13 cellular contexts compared by ENCODE assay signal in genomic region chr16:57132470-57132869, GRCh38. TPM values are rescaled to one million over a fixed set of nuclear protein-coding genes. Genes with fewer than 3 reads are reported as not detected.
DNase-seq lines count a peak whose midpoint lies in the region; ATAC-seq and TF ChIP-seq lines count a peak whose summit lies in the region.
"Had no signal": no experiment of that assay in that cellular context is flagged by ENCODE, and none has a peak within 500 bp of the region (broad histone marks: within the 10 kb centered on the region; RNA-seq: fewer than 3 reads in every experiment).

No MANE protein-coding gene starts in this region.

- H3K27ac Mint-ChIP-seq in stimulated activated naive CD8-positive, alpha-beta T cell treated with anti-CD3 and anti-CD28 coated beads, Interleukin-15, Interleukin-2, amounts not matched to agents 100 ng/mL and 50 ng/mL, for 24 hours = peak overlapping the region; percentile 91
- peak overlapping the region; percentile 49 for H3K27ac Mint-ChIP-seq in activated CD4-positive, alpha-beta memory T cell treated with anti-CD3 and anti-CD28 coated beads, Interleukin-2, amount 10 ng/mL, durations not matched to agents 7 days and 5 days

- H3K36me3 Mint-ChIP-seq in stimulated activated naive CD8-positive, alpha-beta T cell treated with anti-CD3 and anti-CD28 coated beads, Interleukin-15, Interleukin-2, amounts not matched to agents 100 ng/mL and 50 ng/mL, for 24 hours (ENCODE audit: low read depth) = no peaks in the 10 kb centered on the region
- no peaks in the 10 kb centered on the region for H3K36me3 Mint-ChIP-seq in activated CD4-positive, alpha-beta memory T cell treated with anti-CD3 and anti-CD28 coated beads, Interleukin-2, amount 10 ng/mL, durations not matched to agents 7 days and 5 days (ENCODE audit: low read depth)

- peaks cover 8% of the 10 kb centered on the region for H3K36me3 ChIP-seq in upper lobe of right lung
- H3K36me3 ChIP-seq in left ventricle myocardium inferior = no peaks in the 10 kb centered on the region

- H3K27ac ChIP-seq in upper lobe of right lung (no peak overlapping the region), left ventricle myocardium inferior (replicated peaks) (no peak overlapping the region)
- H3K27ac ChIP-seq: C4-2B had no signal

- intact Hi-C loops in left colon (cut with DNase I, micrococcal nuclease) (no loop called here), upper lobe of right lung (cut with DNase I) (no loop called here), left ventricle myocardium inferior (cut with micrococcal nuclease) (no loop called here)

- H3K4me3 Mint-ChIP-seq in stimulated activated naive CD8-positive, alpha-beta T cell treated with anti-CD3 and anti-CD28 coated beads, Interleukin-15, Interleukin-2, amounts not matched to agents 100 ng/mL and 50 ng/mL, for 24 hours = no peak overlapping the region
- no peak overlapping the region for H3K4me3 Mint-ChIP-seq in activated CD4-positive, alpha-beta memory T cell treated with anti-CD3 and anti-CD28 coated beads, Interleukin-2, amount 10 ng/mL, durations not matched to agents 7 days and 5 days

- H3K9me3 Mint-ChIP-seq in stimulated activated naive CD8-positive, alpha-beta T cell treated with anti-CD3 and anti-CD28 coated beads, Interleukin-15, Interleukin-2, amounts not matched to agents 100 ng/mL and 50 ng/mL, for 24 hours = no peaks in the 10 kb centered on the region
- H3K9me3 Mint-ChIP-seq in activated CD4-positive, alpha-beta memory T cell treated with anti-CD3 and anti-CD28 coated beads, Interleukin-2, amount 10 ng/mL, durations not matched to agents 7 days and 5 days = no peaks in the 10 kb centered on the region

- no peak for ATAC-seq in stimulated activated naive CD8-positive, alpha-beta T cell treated with anti-CD3 and anti-CD28 coated beads, Interleukin-15, Interleukin-2, amounts not matched to agents 100 U/mL and 50 U/mL, for 24 hours
- ATAC-seq in left colon = peak; percentile 82
- ATAC-seq in upper lobe of right lung = peak; percentile 24
- no peak for ATAC-seq in HG02884 (IDR thresholded peaks at IDR 0.05; ENCODE audit: unreplicated experiment)

- no peak overlapping the region for H3K4me3 ChIP-seq in upper lobe of right lung
- no peak overlapping the region for H3K4me3 ChIP-seq in left ventricle myocardium inferior
- H3K4me3 ChIP-seq: lung had no signal

- no peak for TF ChIP-seq CTCF in upper lobe of right lung (IDR thresholded peaks at IDR 0.05)
- TF ChIP-seq CTCF in left ventricle myocardium inferior (IDR thresholded peaks at IDR 0.05; ENCODE audit: borderline replicate concordance) = no peak

- DNase-seq in stimulated activated naive CD8-positive, alpha-beta T cell treated with anti-CD3 and anti-CD28 coated beads, Interleukin-15, Interleukin-2, amounts not matched to agents 100 U/mL and 50 U/mL, for 24 hours = no peak
- no peak for DNase-seq in activated CD4-positive, alpha-beta memory T cell treated with anti-CD3 and anti-CD28 coated beads, Interleukin-2, amount 10 ng/mL, durations not matched to agents 7 days and 5 days
- DNase-seq in left colon = peak; percentile 89 to 96
- DNase-seq in upper lobe of right lung = no peak
- no peak for DNase-seq in RKO (ENCODE audit: low spot score)
- no peak for DNase-seq in left ventricle myocardium inferior
- DNase-seq: head of caudate nucleus; NCI-H2227 treated with DMSO at 0.1 percent for 48 hours; stimulated activated CD4-positive, alpha-beta T cell treated with anti-CD3 and anti-CD28 coated beads, Interleukin-2, amount 100 ng/mL, for 48 hours had no signal

- POLR2A ChIA-PET in activated CD4-positive, alpha-beta memory T cell treated with anti-CD3 and anti-CD28 coated beads, Interleukin-2, amount 10 ng/mL, durations not matched to agents 7 days and 5 days (lab: Charles Lee) = interaction anchor here (0.5 kb wide), 1 partner anchor 28 kb away, joined by 3 read pairs; no protein-coding TSS in a partner anchor

- H3K4me1 ChIP-seq in upper lobe of right lung (peaks cover 2% of the 10 kb centered on the region), left ventricle myocardium inferior (peaks cover 5% of the 10 kb centered on the region)

- peaks cover 86% of the 10 kb centered on the region for H3K4me1 Mint-ChIP-seq in stimulated activated naive CD8-positive, alpha-beta T cell treated with anti-CD3 and anti-CD28 coated beads, Interleukin-15, Interleukin-2, amounts not matched to agents 100 ng/mL and 50 ng/mL, for 24 hours (ENCODE audit: low read depth)
- H3K4me1 Mint-ChIP-seq in activated CD4-positive, alpha-beta memory T cell treated with anti-CD3 and anti-CD28 coated beads, Interleukin-2, amount 10 ng/mL, durations not matched to agents 7 days and 5 days = peaks cover 75% of the 10 kb centered on the region

- no peaks in the 10 kb centered on the region for H3K27me3 Mint-ChIP-seq in stimulated activated naive CD8-positive, alpha-beta T cell treated with anti-CD3 and anti-CD28 coated beads, Interleukin-15, Interleukin-2, amounts not matched to agents 100 ng/mL and 50 ng/mL, for 24 hours
- H3K27me3 Mint-ChIP-seq in activated CD4-positive, alpha-beta memory T cell treated with anti-CD3 and anti-CD28 coated beads, Interleukin-2, amount 10 ng/mL, durations not matched to agents 7 days and 5 days = no peaks in the 10 kb centered on the region

- H3K9me3 ChIP-seq in upper lobe of right lung (no peaks in the 10 kb centered on the region), left ventricle myocardium inferior (replicated peaks) (no peaks in the 10 kb centered on the region)

- CTCF ChIA-PET in activated CD4-positive, alpha-beta memory T cell treated with anti-CD3 and anti-CD28 coated beads, Interleukin-2, amount 10 ng/mL, durations not matched to agents 7 days and 5 days (lab: Charles Lee) = no interaction called here

- H3K27me3 ChIP-seq in upper lobe of right lung = no peaks in the 10 kb centered on the region
- no peaks in the 10 kb centered on the region for H3K27me3 ChIP-seq in left ventricle myocardium inferior (ENCODE audit: low read depth)

RNA-seq across cellular contexts. Expression of gene CPNE2, which starts 40.1 kb away (rescaled TPM):
- 1 to 10 TPM; 4.6 to 4.8 TPM for total RNA-seq in activated CD4-positive, alpha-beta memory T cell treated with anti-CD3 and anti-CD28 coated beads, Interleukin-2, amount 10 ng/mL, durations not matched to agents 7 days and 5 days
- 10 to 100 TPM; 73.2 to 91.0 TPM for total RNA-seq in left colon
- total RNA-seq in upper lobe of right lung = 64.5 TPM
- total RNA-seq in left ventricle myocardium inferior = 13.7 TPM

RNA-seq across cellular contexts. Expression of gene PSME3IP1, which starts 53.4 kb away (rescaled TPM):
- 100 to 1,000 TPM; 112 to 115 TPM for total RNA-seq in activated CD4-positive, alpha-beta memory T cell treated with anti-CD3 and anti-CD28 coated beads, Interleukin-2, amount 10 ng/mL, durations not matched to agents 7 days and 5 days
- total RNA-seq in left colon (100 to 1,000 TPM in 1 of 2 donors, 10 to 100 TPM in 1; 90.6 to 107 TPM), upper lobe of right lung (77.8 TPM), left ventricle myocardium inferior (56.3 TPM)

RNA-seq across cellular contexts. Expression of gene RSPRY1, which starts 53.7 kb away (rescaled TPM):
- total RNA-seq in activated CD4-positive, alpha-beta memory T cell treated with anti-CD3 and anti-CD28 coated beads, Interleukin-2, amount 10 ng/mL, durations not matched to agents 7 days and 5 days = 10 to 100 TPM; 34.1 to 39.3 TPM
- total RNA-seq in left colon (10 to 100 TPM; 49.1 to 53.0 TPM), upper lobe of right lung (36.2 TPM), left ventricle myocardium inferior (14.0 TPM)

Comparison
In these comparisons a context has a peak if more than half of its experiments do, and no peak if none do; other contexts are left out.
1. ATAC-seq: peak in left colon (single experiment) and upper lobe of right lung (single experiment); none in stimulated activated naive CD8-positive, alpha-beta T cell treated with anti-CD3 and anti-CD28 coated beads, Interleukin-15, Interleukin-2, amounts not matched to agents 100 U/mL and 50 U/mL, for 24 hours (single experiment) and HG02884 (single experiment).
2. DNase-seq: peak in left colon (2 of 2); none in stimulated activated naive CD8-positive, alpha-beta T cell treated with anti-CD3 and anti-CD28 coated beads, Interleukin-15, Interleukin-2, amounts not matched to agents 100 U/mL and 50 U/mL, for 24 hours (single experiment), activated CD4-positive, alpha-beta memory T cell treated with anti-CD3 and anti-CD28 coated beads, Interleukin-2, amount 10 ng/mL, durations not matched to agents 7 days and 5 days (single experiment), upper lobe of right lung (single experiment), RKO (single experiment) and left ventricle myocardium inferior (single experiment).